ENCODE assay signal across 13 cellular contexts in genomic region chr2:177740718-177741117, GRCh38.
"Had no signal": no experiment of that assay in that cellular context is flagged by ENCODE, and none has a peak within 500 bp of the region (broad histone marks: within the 10 kb centered on the region; RNA-seq: fewer than 3 reads in every experiment).

No MANE protein-coding gene starts in this region.

- H3K27ac Mint-ChIP-seq: activated CD8-positive, alpha-beta T cell treated with anti-CD3 and anti-CD28 coated beads, Interleukin-2, amount 10 ng/mL, durations not matched to agents 7 days and 5 days; activated T-helper 1 cell treated with anti-CD3 and anti-CD28 coated beads, Interleukin-12 subunit alpha, Interleukin-12 subunit beta, Interleukin-2, Interleukin-4 antibody, amounts not matched to agents 30 ng/mL and 10 ng/mL and 1 ng/mL, durations not matched to agents 14 hours and 24 hours and 36 hours; naive thymus-derived CD4-positive, alpha-beta T cell had no signal

- H3K27me3 ChIP-seq: dorsolateral prefrontal cortex, neutrophil, right atrium auricular region, tibial nerve, vagina had no signal

- H3K4me2 ChIP-seq: smooth muscle cell had no signal

- ATAC-seq: activated CD8-positive, alpha-beta T cell treated with anti-CD3 and anti-CD28 coated beads, Interleukin-2, amount 10 ng/mL, durations not matched to agents 7 days and 5 days; naive thymus-derived CD4-positive, alpha-beta T cell had no signal

- H3K4me1 ChIP-seq: right atrium auricular region, tibial nerve, vagina had no signal

- H3K36me3 ChIP-seq: neutrophil, right atrium auricular region, tibial nerve, vagina had no signal

- H3K36me3 Mint-ChIP-seq: naive thymus-derived CD4-positive, alpha-beta T cell had no signal

- H3K9me3 Mint-ChIP-seq: activated T-helper 1 cell treated with anti-CD3 and anti-CD28 coated beads, Interleukin-12 subunit alpha, Interleukin-12 subunit beta, Interleukin-2, Interleukin-4 antibody, amounts not matched to agents 30 ng/mL and 10 ng/mL and 1 ng/mL, durations not matched to agents 14 hours and 24 hours and 36 hours had no signal

- H3K4me3 Mint-ChIP-seq: activated CD8-positive, alpha-beta T cell treated with anti-CD3 and anti-CD28 coated beads, Interleukin-2, amount 10 ng/mL, durations not matched to agents 7 days and 5 days; activated T-helper 1 cell treated with anti-CD3 and anti-CD28 coated beads, Interleukin-12 subunit alpha, Interleukin-12 subunit beta, Interleukin-2, Interleukin-4 antibody, amounts not matched to agents 30 ng/mL and 10 ng/mL and 1 ng/mL, durations not matched to agents 14 hours and 24 hours and 36 hours; naive thymus-derived CD4-positive, alpha-beta T cell had no signal

- DNase-seq: activated CD4-positive, alpha-beta T cell treated with anti-CD3 and anti-CD28 coated beads for 48 hours; activated CD8-positive, alpha-beta T cell treated with anti-CD3 and anti-CD28 coated beads, Interleukin-2, amount 10 ng/mL, durations not matched to agents 7 days and 5 days; activated naive CD4-positive, alpha-beta T cell; dorsolateral prefrontal cortex; hippocampal formation; naive thymus-derived CD4-positive, alpha-beta T cell had no signal

- H3K27ac ChIP-seq: dorsolateral prefrontal cortex, neutrophil, right atrium auricular region, tibial nerve, vagina had no signal

- H3K4me3 ChIP-seq: dorsolateral prefrontal cortex, lung, right atrium auricular region, smooth muscle cell, tibial nerve, vagina had no signal

- H3K9me3 ChIP-seq: neutrophil, right atrium auricular region, tibial nerve, vagina had no signal

- H3K4me1 Mint-ChIP-seq: naive thymus-derived CD4-positive, alpha-beta T cell had no signal
